Comparison of ENCODE assay signal across 8 cellular contexts in the genomic region with DNA sequence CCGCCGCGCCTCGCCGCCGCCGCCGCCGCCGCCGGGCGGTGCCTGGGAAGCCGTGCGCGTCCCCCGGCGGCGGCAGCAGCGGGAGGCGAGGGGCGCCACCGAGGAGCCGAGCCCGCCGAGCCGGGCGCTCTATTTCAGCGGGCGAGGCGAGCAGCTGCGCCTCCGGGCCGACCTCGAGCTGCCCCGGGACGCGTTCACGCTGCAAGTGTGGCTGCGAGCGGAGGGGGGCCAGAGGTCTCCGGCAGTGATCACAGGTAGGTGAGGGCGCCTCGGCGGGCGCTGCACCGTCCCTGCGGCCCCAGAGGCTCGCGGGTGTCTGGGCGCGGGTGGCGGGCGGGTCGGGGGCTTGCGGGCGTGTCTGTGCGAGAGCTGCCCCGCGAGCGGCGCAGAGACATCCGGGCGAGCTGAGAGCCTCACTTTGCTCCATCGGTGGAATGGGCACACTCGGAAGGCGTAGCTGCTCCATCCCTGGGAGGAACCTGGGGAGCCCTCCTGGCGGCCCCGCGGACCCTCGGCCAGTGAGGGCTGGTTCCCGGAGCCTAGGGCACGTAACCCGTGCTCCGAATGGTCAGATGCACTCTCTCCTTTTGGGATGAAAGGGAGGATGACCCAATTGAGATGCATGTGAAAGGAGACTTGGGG. TPM values are rescaled to one million over a fixed set of nuclear protein-coding genes. Genes with fewer than 3 reads are reported as not detected.
DNase-seq lines count a peak whose midpoint lies in the region; ATAC-seq, FAIRE-seq and TF ChIP-seq lines count a peak whose summit lies in the region.

No MANE protein-coding gene starts in this region.

- H3K27ac Mint-ChIP-seq in stimulated activated effector memory CD8-positive, alpha-beta T cell treated with anti-CD3 and anti-CD28 coated beads, Interleukin-12 subunit alpha, Interleukin-12 subunit beta, amount 100 ng/mL, for 72 hours = no peak overlapping the region

- H3K4me3 ChIP-seq in left ventricle myocardium inferior (peak overlapping the region; percentile 72), rectal smooth muscle tissue (ENCODE audit: low read length) (peak overlapping the region; percentile 67)

- no peak overlapping the region for H3K4me3 Mint-ChIP-seq in stimulated activated effector memory CD8-positive, alpha-beta T cell treated with anti-CD3 and anti-CD28 coated beads, Interleukin-12 subunit alpha, Interleukin-12 subunit beta, amount 100 ng/mL, for 72 hours

- peaks cover 6% of the 10 kb centered on the region for H3K4me1 Mint-ChIP-seq in stimulated activated effector memory CD8-positive, alpha-beta T cell treated with anti-CD3 and anti-CD28 coated beads, Interleukin-12 subunit alpha, Interleukin-12 subunit beta, amount 100 ng/mL, for 72 hours

- peak overlapping the region; percentile 88 for H3K27ac ChIP-seq in left ventricle myocardium inferior (replicated peaks)
- H3K27ac ChIP-seq in rectal smooth muscle tissue (ENCODE audit: low read depth, low read length) = peak overlapping the region; percentile 72

- peaks cover 4% of the 10 kb centered on the region for H3K36me3 Mint-ChIP-seq in stimulated activated effector memory CD8-positive, alpha-beta T cell treated with anti-CD3 and anti-CD28 coated beads, Interleukin-12 subunit alpha, Interleukin-12 subunit beta, amount 100 ng/mL, for 72 hours

- H3K4me1 ChIP-seq in left ventricle myocardium inferior (peaks cover 36% of the 10 kb centered on the region), rectal smooth muscle tissue (ENCODE audit: control insufficient read depth, insufficient read depth, low read length) (no peaks in the 10 kb centered on the region)

- intact Hi-C loops in left ventricle myocardium inferior (cut with micrococcal nuclease) = loop anchor here (5.0 kb wide), 1 partner anchor 418 kb away; no protein-coding TSS in a partner anchor

- H3K27me3 ChIP-seq in left ventricle myocardium inferior (ENCODE audit: low read depth) (peaks cover 32% of the 10 kb centered on the region), rectal smooth muscle tissue (ENCODE audit: control insufficient read depth, insufficient read depth, low read length) (peaks cover 9% of the 10 kb centered on the region)

- H3K9ac ChIP-seq in rectal smooth muscle tissue (ENCODE audit: low read length) = peak overlapping the region; percentile 34

- no peak for TF ChIP-seq POLR2A in GM12892 (IDR thresholded peaks at IDR 0.05; ENCODE audit: low read depth, low read length)

- ATAC-seq in SK-N-SH treated with all-trans-retinoic acid at 6 μM for 48 hours (peak; percentile 4), HG03039 (IDR thresholded peaks at IDR 0.05; ENCODE audit: unreplicated experiment) (no peak)
- ATAC-seq in stimulated activated effector memory CD8-positive, alpha-beta T cell treated with anti-CD3 and anti-CD28 coated beads, Interleukin-12 subunit alpha, Interleukin-12 subunit beta, amount 100 ng/mL, for 72 hours = no peak

- H3K36me3 ChIP-seq in left ventricle myocardium inferior = no peaks in the 10 kb centered on the region
- H3K36me3 ChIP-seq in rectal smooth muscle tissue (ENCODE audit: control insufficient read depth, insufficient read depth, low read length) = no peaks in the 10 kb centered on the region

- no peak for FAIRE-seq in GM12892 (lab: Jason Lieb, UNC)

- no peaks in the 10 kb centered on the region for H3K9me3 ChIP-seq in left ventricle myocardium inferior (replicated peaks)

- DNase-seq in GM12892 (ENCODE audit: insufficient read length) (peak; percentile 12), left ventricle myocardium inferior (peak; percentile 22), amygdala (lab: John Stamatoyannopoulos, UW) (no peak)
- DNase-seq in activated CD4-positive, alpha-beta T cell treated with anti-CD3 and anti-CD28 coated beads, Interleukin-2, amount 50 U/mL, for 1 hour = no peak
- no peak for DNase-seq in stimulated activated effector memory CD8-positive, alpha-beta T cell treated with anti-CD3 and anti-CD28 coated beads, Interleukin-12 subunit alpha, Interleukin-12 subunit beta, amount 100 ng/mL, for 72 hours (ENCODE audit: low spot score in 2 of 2)

- no peaks in the 10 kb centered on the region for H3K9me3 Mint-ChIP-seq in stimulated activated effector memory CD8-positive, alpha-beta T cell treated with anti-CD3 and anti-CD28 coated beads, Interleukin-12 subunit alpha, Interleukin-12 subunit beta, amount 100 ng/mL, for 72 hours

- TF ChIP-seq CTCF in left ventricle myocardium inferior (IDR thresholded peaks at IDR 0.05; ENCODE audit: borderline replicate concordance) = no peak

TF ChIP-seq in SK-N-SH treated with all-trans-retinoic acid at 6 μM for 48 hours, 23 proteins besides CTCF, POLR2A, EP300 and RAD21:
- 0 out of 2 replicates have a peak, but pooled peaks have one; percentile 31 for TF ChIP-seq ZFP3 (CRISPR knock-in tag; IDR thresholded peaks at IDR 0.05)
- TF ChIP-seq ZNF70 (CRISPR knock-in tag; IDR thresholded peaks at IDR 0.05) = no peak

RNA-seq across cellular contexts. Expression of gene PAPPA, which starts 0.9 kb away (rescaled TPM):
- polyA plus RNA-seq in GM12892 (2012; ENCODE audit: missing spikeins) = 0.13 TPM
- total RNA-seq in left ventricle myocardium inferior = 0.69 TPM

Comparison
In these comparisons a context has a peak if more than half of its experiments do, and no peak if none do; other contexts are left out.
1. DNase-seq: peak in GM12892 (single experiment) and left ventricle myocardium inferior (single experiment); none in amygdala (0 of 56), activated CD4-positive, alpha-beta T cell treated with anti-CD3 and anti-CD28 coated beads, Interleukin-2, amount 50 U/mL, for 1 hour (single experiment) and stimulated activated effector memory CD8-positive, alpha-beta T cell treated with anti-CD3 and anti-CD28 coated beads, Interleukin-12 subunit alpha, Interleukin-12 subunit beta, amount 100 ng/mL, for 72 hours (0 of 2).